23 cellular contexts compared by ENCODE assay signal in genomic region chr14:102049258-102050025, GRCh38. TPM values are rescaled to one million over a fixed set of nuclear protein-coding genes. Genes with fewer than 3 reads are reported as not detected.
DNase-seq lines count a peak whose midpoint lies in the region; ATAC-seq, FAIRE-seq and TF ChIP-seq lines count a peak whose summit lies in the region.
"Had no signal": no experiment of that assay in that cellular context is flagged by ENCODE, and none has a peak within 500 bp of the region (broad histone marks: within the 10 kb centered on the region; RNA-seq: fewer than 3 reads in every experiment).

No MANE protein-coding gene starts in this region.

- no peaks in the 10 kb centered on the region for H4K20me1 ChIP-seq in HepG2 (ENCODE audit: insufficient read depth, low read length)

- TF ChIP-seq RAD21 in HepG2 (CRISPR knock-in tag; IDR thresholded peaks at IDR 0.05), result no peak

- no peak overlapping the region for H2BK15ac ChIP-seq in neuronal stem cell (ENCODE audit: low read length)

- no peaks in the 10 kb centered on the region for H3K4me1 Mint-ChIP-seq in osteocyte (ENCODE audit: unreplicated experiment)
- H3K4me1 Mint-ChIP-seq: activated B cell treated with CpG ODN at 0.5 μM for 24 hours, naive B cell had no signal

- TF ChIP-seq POLR2A in HepG2 (IDR thresholded peaks at IDR 0.05; ENCODE audit: insufficient read depth in 1 of 2, low read depth in 2 of 2, low read length in 2 of 2) (no peak), right lobe of liver (IDR thresholded peaks at IDR 0.05) (no peak)

- H2BK120ac ChIP-seq in neuronal stem cell (ENCODE audit: low read depth, low read length), result no peak overlapping the region

- no TSS peak for BruUV-seq in HepG2 (replicated peaks; lab: Mats Ljungman, UMichigan)

- H3K9me3 ChIP-seq in HepG2 (ENCODE audit: low read length) (no peaks in the 10 kb centered on the region), right lobe of liver (no peaks in the 10 kb centered on the region), neuronal stem cell (replicated peaks in 1 of 2; ENCODE audit: control insufficient read depth in 2 of 2, insufficient read depth in 1 of 2, low read depth in 1 of 2, low read length in 2 of 2) (no peaks in the 10 kb centered on the region)
- H3K9me3 ChIP-seq: BLaER1, SK-N-SH, testis had no signal

- no peak for TF ChIP-seq CTCF in HepG2 (CRISPR knock-in tag; IDR thresholded peaks at IDR 0.05)
- TF ChIP-seq CTCF in right lobe of liver (IDR thresholded peaks at IDR 0.05), result no peak
- TF ChIP-seq CTCF in dorsolateral prefrontal cortex (IDR thresholded peaks at IDR 0.05 in 54 of 56, conservative IDR thresholded peaks at IDR 0.05 in 2 of 56; ENCODE audit: low read depth in 1 of 56, partially characterized antibody in 56 of 56), result no peak
- no peak for TF ChIP-seq CTCF in osteocyte (IDR thresholded peaks at IDR 0.05)

- peaks cover 12% of the 10 kb centered on the region for H3K79me1 ChIP-seq in neuronal stem cell (ENCODE audit: low read depth, low read length)

- H3K14ac ChIP-seq in neuronal stem cell (ENCODE audit: low read length), result no peak overlapping the region

- no peak overlapping the region for H3K9ac ChIP-seq in HepG2 (ENCODE audit: insufficient read depth, low read depth, low read length)
- H3K9ac ChIP-seq in neuronal stem cell (ENCODE audit: low read depth, low read length, poor library complexity), result peak overlapping the region; percentile 30
- H3K9ac ChIP-seq: BLaER1, SK-N-SH had no signal

- H2BK5ac ChIP-seq in neuronal stem cell (ENCODE audit: low read length), result no peak overlapping the region

- no peaks in the 10 kb centered on the region for H3K27me3 Mint-ChIP-seq in osteocyte (ENCODE audit: unreplicated experiment)
- H3K27me3 Mint-ChIP-seq: activated B cell treated with CpG ODN at 0.5 μM for 24 hours; naive B cell; stimulated activated naive CD8-positive, alpha-beta T cell treated with anti-CD3 and anti-CD28 coated beads, Interleukin-15, Interleukin-2, amounts not matched to agents 100 ng/mL and 50 ng/mL, for 24 hours had no signal

- CTCF ChIA-PET in HepG2 (lab: Yijun Ruan, JAX; ENCODE audit: low intra/inter-chr PET ratio, low total read pairs), result no interaction called here

- no peak overlapping the region for H4K91ac ChIP-seq in neuronal stem cell (ENCODE audit: low read depth, low read length, poor library complexity)

- no peak overlapping the region for H3K4me3 ChIP-seq in HepG2 (replicated peaks in 1 of 3; ENCODE audit: insufficient read depth in 1 of 3, low read depth in 2 of 3, low read length in 3 of 3)
- no peak overlapping the region for H3K4me3 ChIP-seq in right lobe of liver
- H3K4me3 ChIP-seq in dorsolateral prefrontal cortex, result no peak overlapping the region
- no peak overlapping the region for H3K4me3 ChIP-seq in neuronal stem cell (ENCODE audit: low read length in 2 of 2)
- H3K4me3 ChIP-seq: BLaER1, skin epidermis, testis had no signal

- in situ Hi-C loops in HepG2 (cut with HindIII; ENCODE audit: extremely low pct_ligation_motif_present, low pct_unique_long_range_greater_than_20kb), result no loop called here

- H3K9me3 Mint-ChIP-seq in osteocyte (ENCODE audit: unreplicated experiment), result no peaks in the 10 kb centered on the region
- H3K9me3 Mint-ChIP-seq: activated B cell treated with CpG ODN at 0.5 μM for 24 hours; naive B cell; stimulated activated naive CD8-positive, alpha-beta T cell treated with anti-CD3 and anti-CD28 coated beads, Interleukin-15, Interleukin-2, amounts not matched to agents 100 ng/mL and 50 ng/mL, for 24 hours had no signal

- peak overlapping the region; percentile 58 for H2BK12ac ChIP-seq in neuronal stem cell (ENCODE audit: low read length)

- ATAC-seq in HepG2 (no peak), right lobe of liver (no peak), sciatic nerve (no peak)
- ATAC-seq: foreskin keratinocyte had no signal

- H3K18ac ChIP-seq in neuronal stem cell (ENCODE audit: low read length), result no peak overlapping the region

- H2AK5ac ChIP-seq in neuronal stem cell (ENCODE audit: low read depth, low read length), result no peak overlapping the region

- H3K4me2 ChIP-seq in HepG2 (ENCODE audit: low read depth, low read length) (no peak overlapping the region), neuronal stem cell (ENCODE audit: insufficient read depth, low read length, poor library complexity, severe bottlenecking) (peak overlapping the region; percentile 11)
- H3K4me2 ChIP-seq: BLaER1, SK-N-SH had no signal

- H3K36me3 ChIP-seq in HepG2 (replicated peaks in 1 of 2; ENCODE audit: control insufficient read depth in 1 of 2, insufficient read depth in 2 of 2, low read length in 2 of 2) (peaks cover 23 to 44% of the 10 kb centered on the region in 2 experiments), right lobe of liver (peaks cover 4 to 70% (median 32%) of the 10 kb centered on the region in 4 donors), neuronal stem cell (replicated peaks in 1 of 2; ENCODE audit: control insufficient read depth in 2 of 2, insufficient read depth in 2 of 2, low read length in 2 of 2) (peaks cover 44 to 90% of the 10 kb centered on the region in 2 donors)

- H2AFZ ChIP-seq in HepG2 (ENCODE audit: low read length) (no peak overlapping the region), neuronal stem cell (ENCODE audit: low read length) (no peak overlapping the region)

- TF ChIP-seq EP300 in HepG2 (IDR thresholded peaks at IDR 0.05; ENCODE audit: low read depth in 2 of 2, low read length in 2 of 2) (no peak), HepG2 (CRISPR knock-in tag; IDR thresholded peaks at IDR 0.05; ENCODE audit: borderline replicate concordance) (no peak)

- FAIRE-seq in HepG2 (lab: Jason Lieb, UNC), result no peak
- FAIRE-seq: G401.6, urothelium cell line had no signal

- intact Hi-C loops in HepG2 (cut with micrococcal nuclease; ENCODE audit: unreplicated experiment) (no loop called here), right lobe of liver (cut with DNase I) (loop anchor here in 1 of 2 donors (5.0 kb wide), 1 partner anchor 48 kb away; no protein-coding TSS in a partner anchor), dorsolateral prefrontal cortex (cut with DNase I) (loop anchor here (5.0 to 10.0 kb wide), 6 partner anchors 38 to 385 kb away; partner anchors contain the start of genes DYNC1H1 (in 1 of the 2), HSP90AA1 (in 1 of the 2) and ZNF839 (in 1 of the 2)), sciatic nerve (cut with DNase I) (no loop called here)

- peak overlapping the region; percentile 82 for H4K8ac ChIP-seq in neuronal stem cell (ENCODE audit: low read depth, low read length)

- DNase-seq in HepG2 (ENCODE audit: low spot score) (no peak), right lobe of liver (no peak), dorsolateral prefrontal cortex (peak in 8 of 10 donors; percentile 31 to 81 (median 66)), neuronal stem cell (ENCODE audit: low spot score) (no peak), sciatic nerve (ENCODE audit: low spot score) (no peak), osteocyte (ENCODE audit: extremely low spot score, unreplicated experiment) (no peak)
- DNase-seq in stimulated activated CD4-positive, alpha-beta T cell treated with anti-CD3 and anti-CD28 coated beads, Interleukin-12 subunit alpha, Interleukin-12 subunit beta, amount 100 ng/mL, for 4 hours, result no peak
- DNase-seq in activated effector memory CD4-positive, alpha-beta T cell treated with anti-CD3 and anti-CD28 coated beads, Interleukin-2, amount 50 U/mL, for 16 hours, result no peak
- DNase-seq: activated B cell treated with CpG ODN at 0.5 μM for 24 hours; activated naive CD4-positive, alpha-beta T cell treated with Interleukin-2 at 50 U/mL for 16 hours; central memory CD4-positive, alpha-beta T cell; foreskin keratinocyte; naive B cell; NCI-H1105; NCI-H2029; NCI-H524; SK-N-SH; testis had no signal

- H3K27ac ChIP-seq in HepG2 (ENCODE audit: extremely low read length, insufficient read depth, low read length) (no peak overlapping the region), right lobe of liver (no peak overlapping the region), dorsolateral prefrontal cortex (peak overlapping the region in 30 of 59 donors; percentile 3 to 65 (median 34)), neuronal stem cell (replicated peaks; ENCODE audit: low read length) (no peak overlapping the region)
- H3K27ac ChIP-seq: foreskin keratinocyte, skin epidermis, testis had no signal

- POLR2A ChIA-PET in HepG2 (lab: Yijun Ruan, JAX), result no interaction called here

- H3K23ac ChIP-seq in neuronal stem cell (ENCODE audit: low read depth, low read length, poor library complexity), result peak overlapping the region; percentile 65

- no peaks in the 10 kb centered on the region for H3K79me2 ChIP-seq in HepG2 (ENCODE audit: insufficient read depth, low read length)

- no peaks in the 10 kb centered on the region for H3K27me3 ChIP-seq in HepG2 (ENCODE audit: control insufficient read depth in 1 of 2, insufficient read depth in 2 of 2, low read length in 2 of 2)
- no peaks in the 10 kb centered on the region for H3K27me3 ChIP-seq in right lobe of liver
- no peaks in the 10 kb centered on the region for H3K27me3 ChIP-seq in dorsolateral prefrontal cortex
- no peaks in the 10 kb centered on the region for H3K27me3 ChIP-seq in neuronal stem cell (ENCODE audit: control insufficient read depth in 3 of 3, insufficient read depth in 3 of 3, low read depth in 1 of 3, low read length in 3 of 3)
- H3K27me3 ChIP-seq: BLaER1, foreskin keratinocyte, testis had no signal

- no peak overlapping the region for H3K27ac Mint-ChIP-seq in osteocyte (ENCODE audit: unreplicated experiment)
- H3K27ac Mint-ChIP-seq: activated B cell treated with CpG ODN at 0.5 μM for 24 hours; stimulated activated naive CD8-positive, alpha-beta T cell treated with anti-CD3 and anti-CD28 coated beads, Interleukin-15, Interleukin-2, amounts not matched to agents 100 ng/mL and 50 ng/mL, for 24 hours had no signal

- WGBS in HepG2 (ENCODE audit: low lambda C conversion rate), result 93% methylated on average over 5 of the region's 25 CpGs
- no CpG with 5 or more reads among the region's 25 CpGs for whole genome bisulfite sequencing in right lobe of liver (ENCODE audit: insufficient coverage, low coverage, low lambda C conversion rate, missing lambda C conversion rate)
- no CpG with 5 or more reads among the region's 25 CpGs for WGBS in neuronal stem cell (ENCODE audit: extremely low coverage in 2 of 2, insufficient read length in 2 of 2, insufficient replicate concordance in 1 of 2), 2 donors

- no peak overlapping the region for H3K4me3 Mint-ChIP-seq in osteocyte (ENCODE audit: unreplicated experiment)
- H3K4me3 Mint-ChIP-seq: activated B cell treated with CpG ODN at 0.5 μM for 24 hours; stimulated activated naive CD8-positive, alpha-beta T cell treated with anti-CD3 and anti-CD28 coated beads, Interleukin-15, Interleukin-2, amounts not matched to agents 100 ng/mL and 50 ng/mL, for 24 hours had no signal

- no peak overlapping the region for H3K4ac ChIP-seq in neuronal stem cell (ENCODE audit: low read length)

- H3K36me3 Mint-ChIP-seq in osteocyte (ENCODE audit: unreplicated experiment), result peaks cover 61% of the 10 kb centered on the region

- no peaks in the 10 kb centered on the region for H3K4me1 ChIP-seq in HepG2 (ENCODE audit: insufficient read depth, low read length)
- no peaks in the 10 kb centered on the region for H3K4me1 ChIP-seq in right lobe of liver
- H3K4me1 ChIP-seq in neuronal stem cell (ENCODE audit: control insufficient read depth in 2 of 2, insufficient read depth in 1 of 2, low read depth in 1 of 2, low read length in 2 of 2), result no peaks in the 10 kb centered on the region
- H3K4me1 ChIP-seq: foreskin keratinocyte had no signal

RNA-seq across cellular contexts. Expression of gene HSP90AA1, which starts 37.4 kb away (rescaled TPM):
- 636 and 1,509 TPM in 2 replicates for total RNA-seq in HepG2 (2016; rRNA removed; fragmentation: Illumina TruSeq; extraction: Trizol)
- 68.9 and 73.7 TPM in 2 replicates for total RNA-seq in HepG2 (2016; cell fraction: cytosol; rRNA removed; fragmentation: Illumina TruSeq; extraction: Trizol; ENCODE audit: low read depth)
- total RNA-seq in HepG2 (2016; cell fraction: insoluble cytoplasmic fraction; rRNA removed; fragmentation: Illumina TruSeq; extraction: Trizol), result 651 and 1,441 TPM in 2 replicates
- total RNA-seq in HepG2 (2016; cell fraction: membrane; rRNA removed; fragmentation: Illumina TruSeq; extraction: Trizol), result 133 and 157 TPM in 2 replicates
- total RNA-seq in HepG2 (2016; cell fraction: nucleus; rRNA removed; fragmentation: Illumina TruSeq; extraction: Trizol), result 507 and 548 TPM in 2 replicates
- polyA plus RNA-seq in HepG2 (2011; rRNA removed), result 205 and 262 TPM in 2 replicates
- 127 and 221 TPM in 2 replicates for polyA plus RNA-seq in HepG2 (2011; cell fraction: cytosol; rRNA removed)
- polyA plus RNA-seq in HepG2 (2011; cell fraction: nucleus; rRNA removed), result 46.7 and 79.9 TPM in 2 replicates
- polyA plus RNA-seq in HepG2 (2012), result 319 and 504 TPM in 2 replicates
- polyA plus RNA-seq in HepG2 (2016; cell fraction: cytosol; fragmentation: Illumina TruSeq; extraction: Trizol; ENCODE audit: low read depth), result 49.1 and 55.8 TPM in 2 replicates
- 1,691 and 1,814 TPM in 2 replicates for polyA plus RNA-seq in HepG2 (2016; cell fraction: insoluble cytoplasmic fraction; fragmentation: Illumina TruSeq; extraction: Trizol; ENCODE audit: low read depth)
- polyA plus RNA-seq in HepG2 (2016; cell fraction: membrane; fragmentation: Illumina TruSeq; extraction: Trizol; ENCODE audit: low read depth), result 108 and 125 TPM in 2 replicates
- 669 and 675 TPM in 2 replicates for polyA plus RNA-seq in HepG2 (2016; cell fraction: nucleus; fragmentation: Illumina TruSeq; extraction: Trizol; ENCODE audit: insufficient read depth, low read depth)
- 117 and 458 TPM in 2 replicates for polyA minus RNA-seq in HepG2 (2011; rRNA and poly(A)+ RNA removed; ENCODE audit: low replicate concordance)
- polyA minus RNA-seq in HepG2 (2011; cell fraction: cytosol; rRNA and poly(A)+ RNA removed), result 494 and 532 TPM in 2 replicates
- 134 and 221 TPM in 2 replicates for polyA minus RNA-seq in HepG2 (2011; cell fraction: nucleus; rRNA and poly(A)+ RNA removed)
- total RNA-seq in right lobe of liver, result 100 to 1,000 TPM; 118 to 672 (median 325) TPM
- total RNA-seq in dorsolateral prefrontal cortex, result 1,000 to 10,000 TPM in 30 of 120 experiments, 100 to 1,000 TPM in 90; 420 to 2,880 (median 848) TPM
- 653 TPM for polyA plus RNA-seq in neuronal stem cell (2013, experiment 1 of 2)
- 672 TPM for polyA plus RNA-seq in neuronal stem cell (2013, experiment 2 of 2)
- total RNA-seq in sciatic nerve, result 325 TPM
- total RNA-seq in osteocyte, result 311 and 317 TPM in 2 replicates

Comparison
In these comparisons a context has a peak if more than half of its experiments do, and no peak if none do; other contexts are left out.
1. DNase-seq: peak in dorsolateral prefrontal cortex (8 of 10); none in HepG2 (single experiment), right lobe of liver (0 of 3), neuronal stem cell (single experiment), sciatic nerve (single experiment), osteocyte (single experiment), stimulated activated CD4-positive, alpha-beta T cell treated with anti-CD3 and anti-CD28 coated beads, Interleukin-12 subunit alpha, Interleukin-12 subunit beta, amount 100 ng/mL, for 4 hours (single experiment) and activated effector memory CD4-positive, alpha-beta T cell treated with anti-CD3 and anti-CD28 coated beads, Interleukin-2, amount 50 U/mL, for 16 hours (single experiment).
2. H3K27ac ChIP-seq: peak in dorsolateral prefrontal cortex (30 of 59); none in HepG2 (single experiment), right lobe of liver (0 of 3) and neuronal stem cell (single experiment).
3. intact Hi-C loops: an anchor here in dorsolateral prefrontal cortex (5.0 to 10.0 kb wide); none called in HepG2 and sciatic nerve.